Comparison of ENCODE assay signal across 35 cellular contexts in the genomic region with DNA sequence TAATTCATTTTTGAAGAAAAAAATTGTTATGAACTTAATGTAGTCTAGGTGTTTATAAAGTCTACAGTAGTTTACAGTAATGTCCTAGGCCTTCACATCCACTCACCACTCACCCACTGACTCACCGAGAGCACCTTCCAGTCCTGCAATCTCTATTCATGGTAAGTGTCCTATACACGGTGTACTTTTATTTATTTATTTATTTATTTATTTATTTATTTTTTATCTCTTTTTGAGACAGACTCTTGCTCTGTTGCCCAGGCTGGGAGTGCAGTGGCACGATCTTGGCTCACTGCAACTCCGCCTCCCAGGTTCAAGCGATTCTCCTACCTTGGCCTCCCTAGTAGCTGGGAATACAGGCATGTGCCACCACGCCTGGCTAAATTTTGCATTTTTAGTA. TPM values are rescaled to one million over a fixed set of nuclear protein-coding genes. Genes with fewer than 3 reads are reported as not detected.
DNase-seq lines count a peak whose midpoint lies in the region; ATAC-seq, FAIRE-seq and TF ChIP-seq lines count a peak whose summit lies in the region.
"Had no signal": no experiment of that assay in that cellular context is flagged by ENCODE, and none has a peak within 500 bp of the region (broad histone marks: within the 10 kb centered on the region; RNA-seq: fewer than 3 reads in every experiment).

No MANE protein-coding gene starts in this region.

- H4K12ac ChIP-seq in trophoblast cell (ENCODE audit: low read depth, low read length): no peak overlapping the region

- no peak overlapping the region for H4K8ac ChIP-seq in trophoblast cell (ENCODE audit: low read depth, low read length)
- H4K8ac ChIP-seq in mesenchymal stem cell (ENCODE audit: low read length): no peak overlapping the region

- H3K4me2 ChIP-seq in A549: no peak overlapping the region
- H3K4me2 ChIP-seq in trophoblast cell (ENCODE audit: low read length): no peak overlapping the region
- H3K4me2 ChIP-seq in mesenchymal stem cell (ENCODE audit: low read length, poor library complexity, severe bottlenecking): no peak overlapping the region
- H3K4me2 ChIP-seq: BLaER1; BLaER1 treated with 17β-estradiol and CSF1 and Interleukin-3, amounts not matched to agents 10 nM and 100 nM had no signal

- TF ChIP-seq CTCF in A549 (IDR thresholded peaks at IDR 0.05) (no peak), HEK293 (tag by site-specific recombination; IDR thresholded peaks at IDR 0.05) (no peak)

- H2AK5ac ChIP-seq in trophoblast cell (ENCODE audit: low read length) (no peak overlapping the region), mesenchymal stem cell (ENCODE audit: low read length, severe bottlenecking) (no peak overlapping the region)

- H3K4me3 Mint-ChIP-seq in central memory CD8-positive, alpha-beta T cell: no peak overlapping the region
- H3K4me3 Mint-ChIP-seq: B cell; CD14-positive monocyte; CD4-positive, alpha-beta memory T cell; CD4-positive, alpha-beta T cell; CD4-positive, CD25-positive, alpha-beta regulatory T cell; CD8-positive, alpha-beta memory T cell; CD8-positive, alpha-beta T cell had no signal

- H3K9me3 Mint-ChIP-seq in central memory CD8-positive, alpha-beta T cell: no peaks in the 10 kb centered on the region
- H3K9me3 Mint-ChIP-seq: CD4-positive, alpha-beta T cell; CD8-positive, alpha-beta memory T cell; CD8-positive, alpha-beta T cell had no signal

- no peaks in the 10 kb centered on the region for H3K36me3 Mint-ChIP-seq in central memory CD8-positive, alpha-beta T cell (ENCODE audit: insufficient read depth)
- H3K36me3 Mint-ChIP-seq: CD14-positive monocyte; CD4-positive, alpha-beta memory T cell; CD4-positive, CD25-positive, alpha-beta regulatory T cell; CD8-positive, alpha-beta memory T cell; CD8-positive, alpha-beta T cell had no signal

- H3K27ac Mint-ChIP-seq in central memory CD8-positive, alpha-beta T cell (ENCODE audit: low read depth): peak overlapping the region; percentile 29
- H3K27ac Mint-ChIP-seq: B cell; CD14-positive monocyte; CD4-positive, alpha-beta memory T cell; CD4-positive, alpha-beta T cell; CD4-positive, CD25-positive, alpha-beta regulatory T cell; CD8-positive, alpha-beta T cell had no signal

- CTCF ChIA-PET in A549 (lab: Yijun Ruan, JAX): interaction anchor here (0.6 to 0.7 kb wide), 2 partner anchors 45 to 929 kb away, joined by 3 read pairs; no protein-coding TSS in a partner anchor
- CTCF ChIA-PET in HEK293 (lab: Yijun Ruan, JAX): no interaction called here

- H2BK12ac ChIP-seq in trophoblast cell (ENCODE audit: low read length): peak overlapping the region; percentile 4
- H2BK12ac ChIP-seq in mesenchymal stem cell (ENCODE audit: low read length in 2 of 2): no peak overlapping the region

- no peak overlapping the region for H2BK120ac ChIP-seq in trophoblast cell (ENCODE audit: insufficient read depth, low read length, poor library complexity)
- no peak overlapping the region for H2BK120ac ChIP-seq in mesenchymal stem cell (ENCODE audit: low read depth, low read length)

- H3K79me2 ChIP-seq in trophoblast cell (ENCODE audit: control insufficient read depth, insufficient read depth, low read length, poor library complexity): no peaks in the 10 kb centered on the region

- H3K14ac ChIP-seq in trophoblast cell (ENCODE audit: low read length): no peak overlapping the region
- H3K14ac ChIP-seq in mesenchymal stem cell (ENCODE audit: low read length in 2 of 2): no peak overlapping the region

- H3K27me3 ChIP-seq in trophoblast cell (ENCODE audit: insufficient read depth, low read length) (no peaks in the 10 kb centered on the region), mesenchymal stem cell (ENCODE audit: control insufficient read depth in 1 of 2, insufficient read depth in 1 of 2, low read length in 2 of 2) (no peaks in the 10 kb centered on the region)
- H3K27me3 ChIP-seq: BE2C; BLaER1; BLaER1 treated with 17β-estradiol and CSF1 and Interleukin-3, amounts not matched to agents 10 nM and 100 nM had no signal

- no peak for TF ChIP-seq RAD21 in A549 (conservative IDR thresholded peaks at IDR 0.05 in 1 of 2, IDR thresholded peaks at IDR 0.05 in 1 of 2)

- H3K36me3 ChIP-seq in HEK293 (ENCODE audit: control insufficient read depth in 2 of 2, insufficient read depth in 1 of 2, low read length in 2 of 2) (no peaks in the 10 kb centered on the region), trophoblast cell (ENCODE audit: control insufficient read depth in 1 of 2, insufficient read depth in 2 of 2, low read length in 2 of 2) (no peaks in the 10 kb centered on the region), mesenchymal stem cell (ENCODE audit: control insufficient read depth in 1 of 2, insufficient read depth in 2 of 2, low read depth in 1 of 2, low read length in 2 of 2) (no peaks in the 10 kb centered on the region)
- H3K36me3 ChIP-seq: BE2C; BLaER1; BLaER1 treated with 17β-estradiol and CSF1 and Interleukin-3, amounts not matched to agents 10 nM and 100 nM had no signal

- H3K4me3 ChIP-seq in A549: no peak overlapping the region
- no peak overlapping the region for H3K4me3 ChIP-seq in HEK293 (ENCODE audit: low read depth, low read length)
- H3K4me3 ChIP-seq in trophoblast cell (ENCODE audit: low read depth, low read length): no peak overlapping the region
- H3K4me3 ChIP-seq in mesenchymal stem cell (ENCODE audit: insufficient read depth in 1 of 2, low read depth in 1 of 2, low read length in 2 of 2): no peak overlapping the region
- H3K4me3 ChIP-seq: BLaER1; BLaER1 treated with 17β-estradiol and CSF1 and Interleukin-3, amounts not matched to agents 10 nM and 100 nM had no signal

- H3K18ac ChIP-seq in trophoblast cell (ENCODE audit: low read length): no peak overlapping the region
- no peak overlapping the region for H3K18ac ChIP-seq in mesenchymal stem cell (ENCODE audit: low read depth in 1 of 2, low read length in 2 of 2)

- H3K4ac ChIP-seq in trophoblast cell (ENCODE audit: low read depth, low read length): no peak overlapping the region
- H3K4ac ChIP-seq in mesenchymal stem cell (ENCODE audit: low read depth in 1 of 2, low read length in 2 of 2): no peak overlapping the region

- POLR2A ChIA-PET in A549 (lab: Yijun Ruan, JAX) (no interaction called here), HEK293 (lab: Yijun Ruan, JAX) (no interaction called here)

- H3K9me3 ChIP-seq in A549 (no peaks in the 10 kb centered on the region), HEK293 (ENCODE audit: control insufficient read depth, insufficient read depth, low read depth, low read length) (no peaks in the 10 kb centered on the region), trophoblast cell (ENCODE audit: insufficient read depth, low read depth, low read length) (peaks cover 3% of the 10 kb centered on the region), mesenchymal stem cell (ENCODE audit: control insufficient read depth, low read length) (no peaks in the 10 kb centered on the region)
- H3K9me3 ChIP-seq: BE2C; BLaER1; BLaER1 treated with 17β-estradiol and CSF1 and Interleukin-3, amounts not matched to agents 10 nM and 100 nM; Caco-2 had no signal

- no peak overlapping the region for H3K23ac ChIP-seq in trophoblast cell (ENCODE audit: low read length)
- H3K23ac ChIP-seq in mesenchymal stem cell (ENCODE audit: low read length in 2 of 2): no peak overlapping the region

- H2BK5ac ChIP-seq in trophoblast cell (ENCODE audit: low read depth, low read length, poor library complexity): no peak overlapping the region
- H2BK5ac ChIP-seq in mesenchymal stem cell (ENCODE audit: low read depth, low read length, poor library complexity, severe bottlenecking): no peak overlapping the region

- FAIRE-seq in A549 (lab: Jason Lieb, UNC): no peak
- FAIRE-seq: A204.1, D721Med had no signal

- H2AFZ ChIP-seq in trophoblast cell (ENCODE audit: insufficient read depth, low read length, poor library complexity) (no peak overlapping the region), mesenchymal stem cell (ENCODE audit: low read depth, low read length) (no peak overlapping the region)

- no peak for TF ChIP-seq POLR2A in A549 (IDR thresholded peaks at IDR 0.05; ENCODE audit: low read length)

- no peaks in the 10 kb centered on the region for H3K4me1 ChIP-seq in A549
- H3K4me1 ChIP-seq in HEK293 (ENCODE audit: control insufficient read depth, insufficient read depth, low read length): no peaks in the 10 kb centered on the region
- peaks cover 5 to 13% of the 10 kb centered on the region in 2 experiments for H3K4me1 ChIP-seq in trophoblast cell (ENCODE audit: control insufficient read depth in 1 of 2, insufficient read depth in 2 of 2, low read length in 2 of 2)
- no peaks in the 10 kb centered on the region for H3K4me1 ChIP-seq in mesenchymal stem cell (ENCODE audit: control insufficient read depth, insufficient read depth, low read depth, low read length)
- H3K4me1 ChIP-seq: BE2C; BLaER1; BLaER1 treated with 17β-estradiol and CSF1 and Interleukin-3, amounts not matched to agents 10 nM and 100 nM had no signal

- H2BK15ac ChIP-seq in mesenchymal stem cell (ENCODE audit: low read depth, poor library complexity, severe bottlenecking): no peak overlapping the region

- H3K4me1 Mint-ChIP-seq in central memory CD8-positive, alpha-beta T cell: peaks cover 6% of the 10 kb centered on the region
- H3K4me1 Mint-ChIP-seq: B cell; CD14-positive monocyte; CD4-positive, CD25-positive, alpha-beta regulatory T cell had no signal

- DNase-seq in A549 (ENCODE audit: low read depth in 1 of 2, low spot score in 1 of 2) (no peak), trophoblast cell (no peak), mesenchymal stem cell (no peak), DMS153 (lab: John Stamatoyannopoulos, UW) (no peak)
- no peak for DNase-seq in central memory CD8-positive, alpha-beta T cell (ENCODE audit: low spot score in 2 of 2)
- DNase-seq in activated effector memory CD4-positive, alpha-beta T cell treated with anti-CD3 and anti-CD28 coated beads, Interleukin-2, amount 50 U/mL, for 16 hours: no peak
- DNase-seq: 8988T; ACHN; AML-193; BE2C; C1 segment of cervical spinal cord; Caco-2; Calu3; CD4-positive, alpha-beta memory T cell; CD4-positive, alpha-beta T cell; CD4-positive, CD25-positive, alpha-beta regulatory T cell; CD8-positive, alpha-beta memory T cell; CD8-positive, alpha-beta T cell; COR-L47; DMS 273 treated with DMSO at 0.1 percent for 48 hours; DMS53; DMS79; DMS79 treated with DMSO at 0.1 percent for 48 hours; DND-41; EL had no signal

- H3K27ac ChIP-seq in A549: no peak overlapping the region
- no peak overlapping the region for H3K27ac ChIP-seq in HEK293 (ENCODE audit: extremely low read depth, low read depth, low read length)
- H3K27ac ChIP-seq in trophoblast cell (ENCODE audit: low read depth, low read length): peak overlapping the region; percentile 74
- H3K27ac ChIP-seq in mesenchymal stem cell (ENCODE audit: low read length, poor library complexity, severe bottlenecking): no peak overlapping the region
- H3K27ac ChIP-seq: 22Rv1; BLaER1; BLaER1 treated with 17β-estradiol and CSF1 and Interleukin-3, amounts not matched to agents 10 nM and 100 nM; C4-2B had no signal

- ATAC-seq in A549 (no peak), GM19467 (IDR thresholded peaks at IDR 0.05; ENCODE audit: unreplicated experiment) (no peak)
- ATAC-seq in central memory CD8-positive, alpha-beta T cell (replicated peaks; ENCODE audit: extremely low read depth, poor library complexity, severe bottlenecking): no peak
- ATAC-seq: CD8-positive, alpha-beta T cell had no signal

- H3K27me3 Mint-ChIP-seq in central memory CD8-positive, alpha-beta T cell: peaks cover 3% of the 10 kb centered on the region
- H3K27me3 Mint-ChIP-seq: B cell; CD4-positive, alpha-beta memory T cell; CD4-positive, alpha-beta T cell had no signal

- H4K91ac ChIP-seq in trophoblast cell (ENCODE audit: low read depth, low read length) (no peak overlapping the region), mesenchymal stem cell (ENCODE audit: low read length) (no peak overlapping the region)

- H3K9ac ChIP-seq in trophoblast cell (ENCODE audit: low read length): no peak overlapping the region
- H3K9ac ChIP-seq in mesenchymal stem cell (ENCODE audit: low read length): no peak overlapping the region
- H3K9ac ChIP-seq: BLaER1; BLaER1 treated with 17β-estradiol and CSF1 and Interleukin-3, amounts not matched to agents 10 nM and 100 nM had no signal

- H3K79me1 ChIP-seq in trophoblast cell (ENCODE audit: low read length) (peaks cover 15% of the 10 kb centered on the region), mesenchymal stem cell (replicated peaks; ENCODE audit: low read length, poor library complexity, severe bottlenecking) (no peaks in the 10 kb centered on the region)

- 83% methylated on average over 6 of the region's 6 CpGs for WGBS in A549 (ENCODE audit: missing lambda C conversion rate)
- no CpG with 5 or more reads among the region's 6 CpGs for WGBS in trophoblast cell (ENCODE audit: extremely low coverage, insufficient coverage, insufficient read length)
- 97% methylated on average over 4 of the region's 6 CpGs for WGBS in mesenchymal stem cell

- no peak for TF ChIP-seq EP300 in A549 (IDR thresholded peaks at IDR 0.05)

RNA-seq across cellular contexts. Expression of a gene that starts 39.3 kb away (rescaled TPM):
- polyA plus RNA-seq in A549 (2011; rRNA removed): 5.7 and 8.8 TPM in 2 replicates
- 1.2 and 1.4 TPM in 2 replicates for polyA plus RNA-seq in A549 (2012; cell fraction: cytosol; rRNA removed)
- 0.86 and 1.9 TPM in 2 replicates for polyA plus RNA-seq in A549 (2012; cell fraction: nucleus; rRNA removed)
- polyA plus RNA-seq in A549 (2017; fragmentation: RNase III; extraction: RNeasy Plus Mini Kit Qiagen cat#74134 plus additional on column Dnase treatment): 5.5 to 6.0 TPM (median 5.7 TPM) in 3 replicates
- polyA minus RNA-seq in A549 (2011; rRNA and poly(A)+ RNA removed): 10.2 and 16.1 TPM in 2 replicates
- polyA plus RNA-seq in trophoblast cell (2013): 94.8 and 100 TPM in 2 replicates
- 33.8 TPM for polyA plus RNA-seq in mesenchymal stem cell (2013, experiment 1 of 2)
- 33.1 TPM for polyA plus RNA-seq in mesenchymal stem cell (2013, experiment 2 of 2)
